ENCODE assay signal across 12 cellular contexts in the genomic region with DNA sequence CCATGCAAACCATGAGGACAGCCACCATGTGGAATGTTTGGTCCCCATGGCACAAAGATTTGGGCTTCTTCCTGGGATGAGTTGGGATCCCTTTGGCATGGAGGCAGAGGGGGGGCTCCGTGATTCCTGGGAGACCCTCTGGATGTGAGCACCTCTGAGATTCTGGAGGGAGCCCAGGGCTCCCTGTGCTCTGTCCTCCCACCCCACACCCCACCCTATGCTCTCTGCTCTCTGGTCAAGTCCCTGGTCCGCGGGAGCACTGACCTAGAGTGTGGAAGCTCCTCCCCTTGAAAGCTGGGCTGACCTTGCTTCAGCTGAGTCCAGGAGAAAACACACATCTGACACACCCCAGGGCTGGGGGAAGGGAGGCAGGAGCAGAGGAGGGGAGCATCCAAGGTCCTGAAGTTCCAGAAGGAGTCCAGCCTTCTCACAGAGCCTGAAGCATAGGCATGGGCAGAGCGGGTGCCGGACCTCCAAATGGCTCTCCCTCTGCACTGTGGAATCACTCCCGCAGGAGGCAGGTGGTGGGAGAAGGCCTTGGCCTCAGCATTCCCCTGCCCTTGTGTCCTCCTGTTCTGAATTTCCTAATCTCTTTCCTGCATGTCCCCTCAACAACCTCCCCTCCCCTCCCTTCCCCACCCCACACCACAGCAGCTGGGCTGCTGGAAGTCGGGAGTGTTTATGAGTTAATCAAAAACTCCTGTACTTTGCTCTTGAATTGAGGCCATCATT. TPM values are rescaled to one million over a fixed set of nuclear protein-coding genes. Genes with fewer than 3 reads are reported as not detected.
DNase-seq lines count a peak whose midpoint lies in the region; ATAC-seq and TF ChIP-seq lines count a peak whose summit lies in the region.
"Had no signal": no experiment of that assay in that cellular context is flagged by ENCODE, and none has a peak within 500 bp of the region (broad histone marks: within the 10 kb centered on the region; RNA-seq: fewer than 3 reads in every experiment).

No MANE protein-coding gene starts in this region.

- H3K27ac ChIP-seq in heart left ventricle: peak overlapping the region; percentile 62 to 96 (median 80)
- no peak overlapping the region for H3K27ac ChIP-seq in aorta (ENCODE audit: low read depth in 1 of 2, low read length in 2 of 2)
- H3K27ac ChIP-seq: SJSA1 had no signal

- peak; percentile 1 for DNase-seq in activated naive CD4-positive, alpha-beta T cell treated with anti-CD3 and anti-CD28 coated beads, Interleukin-2, amount 50 U/mL, for 16 hours
- no peak for DNase-seq in activated naive CD4-positive, alpha-beta T cell treated with anti-CD3 and anti-CD28 coated beads, Interleukin-2, amount 50 U/mL, for 72 hours (ENCODE audit: low spot score in 2 of 2)
- DNase-seq in heart left ventricle (peak; percentile 76 to 88 (median 83)), omental fat pad (ENCODE audit: low spot score) (peak; percentile 33), aorta (peak in 1 of 2 donors; percentile 76), SKM-1 (lab: John Stamatoyannopoulos, UW; ENCODE audit: unreplicated experiment) (no peak), 8988T (no peak)
- DNase-seq: cortex of kidney; stimulated activated CD4-positive, alpha-beta T cell treated with anti-CD3 and anti-CD28 coated beads, Interleukin-15, amount 100 ng/mL, for 24 hours had no signal

- H3K27me3 ChIP-seq in heart left ventricle (peaks cover 0 to 5% (median 0%) of the 10 kb centered on the region in 9 donors), aorta (ENCODE audit: control insufficient read depth in 1 of 2, insufficient read depth in 2 of 2, low read length in 1 of 2) (no peaks in the 10 kb centered on the region)
- H3K27me3 ChIP-seq: SJSA1 had no signal

- TF ChIP-seq POLR2A in heart left ventricle (IDR thresholded peaks at IDR 0.05): no peak

- H3K36me3 ChIP-seq in heart left ventricle: no peaks in the 10 kb centered on the region
- no peaks in the 10 kb centered on the region for H3K36me3 ChIP-seq in aorta (ENCODE audit: control insufficient read depth in 1 of 2, insufficient read depth in 2 of 2, low read length in 1 of 2)
- H3K36me3 ChIP-seq: SJSA1 had no signal

- intact Hi-C loops in heart left ventricle (cut with DNase I): loop anchor here in 3 of 10 donors (2.0 to 5.0 kb wide), 2 partner anchors 28 to 32 kb away; no protein-coding TSS in a partner anchor
- intact Hi-C loops in aorta (cut with DNase I): loop anchor here in 1 of 2 donors (5.0 kb wide), 1 partner anchor 242 kb away; no protein-coding TSS in a partner anchor

- H3K9me3 Mint-ChIP-seq in activated naive CD4-positive, alpha-beta T cell treated with anti-CD3 and anti-CD28 coated beads, Interleukin-2, amount 50 U/mL, for 72 hours: no peaks in the 10 kb centered on the region

- H3K36me3 Mint-ChIP-seq in activated naive CD4-positive, alpha-beta T cell treated with anti-CD3 and anti-CD28 coated beads, Interleukin-2, amount 50 U/mL, for 72 hours: no peaks in the 10 kb centered on the region

- H3K27ac Mint-ChIP-seq in activated naive CD4-positive, alpha-beta T cell treated with anti-CD3 and anti-CD28 coated beads, Interleukin-2, amount 50 U/mL, for 72 hours: no peak overlapping the region

- WGBS in heart left ventricle, 4 donors: 41 to 64% (median 54%) methylated on average over 6 to 7 of the region's 7 CpGs
- 80 to 81% methylated on average over 7 of the region's 7 CpGs for WGBS in aorta, 2 donors

- no peak for ATAC-seq in activated naive CD4-positive, alpha-beta T cell treated with anti-CD3 and anti-CD28 coated beads, Interleukin-2, amount 50 U/mL, for 72 hours
- ATAC-seq in heart left ventricle (peak; percentile 74 to 80 (median 78)), omental fat pad (ENCODE audit: low FRiP score) (peak; percentile 15), aorta (ENCODE audit: low FRiP score) (peak; percentile 80), GM21447 (IDR thresholded peaks at IDR 0.05; ENCODE audit: unreplicated experiment) (no peak)
- ATAC-seq: K562 had no signal

- H3K4me1 ChIP-seq in heart left ventricle: peaks cover 0 to 77% (median 31%) of the 10 kb centered on the region in 12 donors
- no peaks in the 10 kb centered on the region for H3K4me1 ChIP-seq in aorta (ENCODE audit: control insufficient read depth in 1 of 2, insufficient read depth in 2 of 2, low read length in 2 of 2)

- TF ChIP-seq CTCF in heart left ventricle (IDR thresholded peaks at IDR 0.05) (no peak), omental fat pad (IDR thresholded peaks at IDR 0.05) (no peak)

- H3K4me3 ChIP-seq in heart left ventricle (peak overlapping the region in 8 of 12 donors; percentile 7 to 41 (median 24)), aorta (ENCODE audit: low read length in 2 of 2) (no peak overlapping the region)
- H3K4me3 ChIP-seq: K562, SJSA1 had no signal

- H3K9me3 ChIP-seq in heart left ventricle (no peaks in the 10 kb centered on the region), aorta (ENCODE audit: control insufficient read depth, low read length) (no peaks in the 10 kb centered on the region)
- H3K9me3 ChIP-seq: SJSA1 had no signal

RNA-seq across cellular contexts. Expression of a gene that starts 25.7 kb away (rescaled TPM):
- 1 to 10 TPM in 1 of 2 donors, under 1 TPM in 1; 0.57 to 2.3 TPM for total RNA-seq in activated naive CD4-positive, alpha-beta T cell treated with anti-CD3 and anti-CD28 coated beads, Interleukin-2, amount 50 U/mL, for 72 hours
- total RNA-seq in heart left ventricle (10 to 100 TPM; 10.3 to 41.9 (median 19.9) TPM), omental fat pad (10 to 100 TPM; 32.3 to 97.4 (median 67.0) TPM), aorta (10 to 100 TPM; 23.6 to 79.1 TPM)
- polyA plus RNA-seq in heart left ventricle (10 to 100 TPM; 11.9 to 26.4 TPM), aorta (1 to 10 TPM; 4.8 to 9.4 TPM)

RNA-seq across cellular contexts. Expression of a gene that starts 47.2 kb away (rescaled TPM):
- not detected for total RNA-seq in activated naive CD4-positive, alpha-beta T cell treated with anti-CD3 and anti-CD28 coated beads, Interleukin-2, amount 50 U/mL, for 72 hours
- total RNA-seq in heart left ventricle (1 to 10 TPM in 1 of 9 donors, under 1 TPM in 1, not detected in 7; 0.56 to 6.4 TPM), omental fat pad (1 to 10 TPM; 1.3 to 5.7 (median 3.0) TPM), aorta (1 to 10 TPM; 1.3 to 3.6 TPM)
- polyA plus RNA-seq in heart left ventricle (under 1 TPM in 1 of 2 donors, not detected in 1; 0.14 TPM), aorta (under 1 TPM; 0.13 to 0.38 TPM)
- total RNA-seq: SJSA1 had no signal

RNA-seq across cellular contexts. Expression of a gene that starts 54.8 kb away (rescaled TPM):
- total RNA-seq in activated naive CD4-positive, alpha-beta T cell treated with anti-CD3 and anti-CD28 coated beads, Interleukin-2, amount 50 U/mL, for 72 hours: not detected
- total RNA-seq in heart left ventricle (under 1 TPM in 1 of 9 donors, not detected in 8; 0.15 TPM), omental fat pad (under 1 TPM in 2 of 4 donors, not detected in 2; 0.19 to 0.24 TPM), aorta (not detected)
- polyA plus RNA-seq in heart left ventricle (not detected), aorta (1 to 10 TPM in 1 of 2 donors, under 1 TPM in 1; 0.31 to 2.4 TPM)
- total RNA-seq: K562, SJSA1 had no signal
- polyA plus RNA-seq: K562 had no signal

Comparison
In these comparisons a context has a peak if more than half of its experiments do, and no peak if none do; other contexts are left out.
1. DNase-seq: peak in activated naive CD4-positive, alpha-beta T cell treated with anti-CD3 and anti-CD28 coated beads, Interleukin-2, amount 50 U/mL, for 16 hours (single experiment), heart left ventricle (5 of 5) and omental fat pad (single experiment); none in activated naive CD4-positive, alpha-beta T cell treated with anti-CD3 and anti-CD28 coated beads, Interleukin-2, amount 50 U/mL, for 72 hours (0 of 2), SKM-1 (single experiment) and 8988T (single experiment).
2. ATAC-seq: peak in heart left ventricle (4 of 4), omental fat pad (single experiment) and aorta (single experiment); none in activated naive CD4-positive, alpha-beta T cell treated with anti-CD3 and anti-CD28 coated beads, Interleukin-2, amount 50 U/mL, for 72 hours (0 of 2) and GM21447 (single experiment).
3. H3K27ac ChIP-seq: peak in heart left ventricle (12 of 12); none in aorta (0 of 2).
4. H3K4me3 ChIP-seq: peak in heart left ventricle (8 of 12); none in aorta (0 of 2).